Comparison of ENCODE assay signal across 12 cellular contexts in genomic region chr12:1115471-1116242, GRCh38.
DNase-seq lines count a peak whose midpoint lies in the region; ATAC-seq and TF ChIP-seq lines count a peak whose summit lies in the region.
"Had no signal": no experiment of that assay in that cellular context is flagged by ENCODE, and none has a peak within 500 bp of the region (broad histone marks: within the 10 kb centered on the region; RNA-seq: fewer than 3 reads in every experiment).

No MANE protein-coding gene starts in this region.

- peak overlapping the region; percentile 8 for H3K4me2 ChIP-seq in Karpas-422 (ENCODE audit: low read depth, low read length, poor library complexity, severe bottlenecking)

- H3K27me3 Mint-ChIP-seq in Calu3 (ENCODE audit: unreplicated experiment) (no peaks in the 10 kb centered on the region), nephron progenitor cell (ENCODE audit: low read depth, poor library complexity) (no peaks in the 10 kb centered on the region)

- H3K27ac ChIP-seq in Karpas-422 (ENCODE audit: low read length) = peak overlapping the region; percentile 16; the same call in 1 of the 2 replicates
- H3K27ac ChIP-seq: testis had no signal

- no peak overlapping the region for H2AFZ ChIP-seq in Karpas-422 (ENCODE audit: low read length)

- H3K4me1 ChIP-seq in Karpas-422 (ENCODE audit: low read length) = peaks cover 21% of the 10 kb centered on the region
- H3K4me1 ChIP-seq: testis had no signal

- DNase-seq in Calu3 = no peak
- DNase-seq in Karpas-422 = no peak
- peak; percentile 29 to 90 for DNase-seq in cardiac fibroblast (ENCODE audit: low read depth in 2 of 2)
- DNase-seq in nephron progenitor cell = no peak
- DNase-seq in activated CD4-positive, alpha-beta T cell treated with anti-CD3 and anti-CD28 coated beads for 48 hours = no peak
- no peak for DNase-seq in NCI-H2029 treated with DMSO at 0.1 percent for 48 hours (lab: John Stamatoyannopoulos, UW)
- DNase-seq: NCI-H1048, T1000, testis had no signal

- no peak overlapping the region for H3K4me3 ChIP-seq in Karpas-422 (ENCODE audit: low read length)
- H3K4me3 ChIP-seq in cardiac fibroblast (replicated peaks in 1 of 2; ENCODE audit: low read depth in 2 of 2, low read length in 2 of 2) = no peak overlapping the region
- H3K4me3 ChIP-seq: testis had no signal

- H3K79me2 ChIP-seq in Karpas-422 (ENCODE audit: low read length) = peaks cover 30% of the 10 kb centered on the region

- no TSS peak for BruUV-seq in Calu3 (replicated peaks; lab: Mats Ljungman, UMichigan)

- H3K36me3 ChIP-seq in Karpas-422 (ENCODE audit: insufficient read depth, low read length) = no peaks in the 10 kb centered on the region

- TF ChIP-seq CTCF in Calu3 (IDR thresholded peaks at IDR 0.05; ENCODE audit: unreplicated experiment) = no peak
- no peak for TF ChIP-seq CTCF in cardiac fibroblast (IDR thresholded peaks at IDR 0.05; ENCODE audit: low read depth, low read length)
- no peak for TF ChIP-seq CTCF in nephron progenitor cell (IDR thresholded peaks at IDR 0.05)

- no peak overlapping the region for H3K9ac ChIP-seq in Karpas-422 (ENCODE audit: low read length)

- no peaks in the 10 kb centered on the region for H3K9me3 ChIP-seq in Karpas-422 (ENCODE audit: low read length)
- H3K9me3 ChIP-seq: testis had no signal

- H3K9me3 Mint-ChIP-seq in Calu3 (ENCODE audit: low read depth, unreplicated experiment) = no peaks in the 10 kb centered on the region
- H3K9me3 Mint-ChIP-seq in nephron progenitor cell = no peaks in the 10 kb centered on the region
- H3K9me3 Mint-ChIP-seq: neural crest cell had no signal

- H3K4me1 Mint-ChIP-seq in Calu3 (ENCODE audit: low read depth, unreplicated experiment) (peaks cover 9% of the 10 kb centered on the region), nephron progenitor cell (no peaks in the 10 kb centered on the region)
- H3K4me1 Mint-ChIP-seq: neural crest cell had no signal

- intact Hi-C loops in Calu3 (cut with micrococcal nuclease; ENCODE audit: unreplicated experiment) = loop anchor here (5.0 to 10.0 kb wide), 3 partner anchors 102 to 229 kb away; no protein-coding TSS in a partner anchor

- H3K9me2 ChIP-seq in Karpas-422 (replicated peaks; ENCODE audit: insufficient read depth, low read length) = no peaks in the 10 kb centered on the region

- H3K27me3 ChIP-seq in Karpas-422 (ENCODE audit: low read length) = no peaks in the 10 kb centered on the region
- H3K27me3 ChIP-seq: testis had no signal

- no peaks in the 10 kb centered on the region for H3K36me3 Mint-ChIP-seq in Calu3 (ENCODE audit: insufficient read depth, unreplicated experiment)
- H3K36me3 Mint-ChIP-seq in nephron progenitor cell (ENCODE audit: low read depth) = peaks cover 18% of the 10 kb centered on the region

- H3K4me3 Mint-ChIP-seq in Calu3 (ENCODE audit: low read depth, unreplicated experiment) (no peak overlapping the region), nephron progenitor cell (no peak overlapping the region)
- H3K4me3 Mint-ChIP-seq: neural crest cell had no signal

- no peaks in the 10 kb centered on the region for H4K20me1 ChIP-seq in Karpas-422 (ENCODE audit: insufficient read depth, low read depth, low read length)

- ATAC-seq in HG03432 (IDR thresholded peaks at IDR 0.05; ENCODE audit: unreplicated experiment) (no peak), GM18861 (IDR thresholded peaks at IDR 0.05; ENCODE audit: unreplicated experiment) (no peak)

- H3K27ac Mint-ChIP-seq in Calu3 (ENCODE audit: unreplicated experiment) (peak overlapping the region; percentile 27), nephron progenitor cell (peak overlapping the region; percentile 77)

- CTCF ChIA-PET in Calu3 (lab: Charles Lee) = no interaction called here

Comparison
In these comparisons a context has a peak if more than half of its experiments do, and no peak if none do; other contexts are left out.
1. DNase-seq: peak in cardiac fibroblast (2 of 2); none in Calu3 (single experiment), Karpas-422 (single experiment), nephron progenitor cell (single experiment), activated CD4-positive, alpha-beta T cell treated with anti-CD3 and anti-CD28 coated beads for 48 hours (single experiment) and NCI-H2029 treated with DMSO at 0.1 percent for 48 hours (single experiment).